Comparison of ENCODE assay signal across 25 cellular contexts in the genomic region with DNA sequence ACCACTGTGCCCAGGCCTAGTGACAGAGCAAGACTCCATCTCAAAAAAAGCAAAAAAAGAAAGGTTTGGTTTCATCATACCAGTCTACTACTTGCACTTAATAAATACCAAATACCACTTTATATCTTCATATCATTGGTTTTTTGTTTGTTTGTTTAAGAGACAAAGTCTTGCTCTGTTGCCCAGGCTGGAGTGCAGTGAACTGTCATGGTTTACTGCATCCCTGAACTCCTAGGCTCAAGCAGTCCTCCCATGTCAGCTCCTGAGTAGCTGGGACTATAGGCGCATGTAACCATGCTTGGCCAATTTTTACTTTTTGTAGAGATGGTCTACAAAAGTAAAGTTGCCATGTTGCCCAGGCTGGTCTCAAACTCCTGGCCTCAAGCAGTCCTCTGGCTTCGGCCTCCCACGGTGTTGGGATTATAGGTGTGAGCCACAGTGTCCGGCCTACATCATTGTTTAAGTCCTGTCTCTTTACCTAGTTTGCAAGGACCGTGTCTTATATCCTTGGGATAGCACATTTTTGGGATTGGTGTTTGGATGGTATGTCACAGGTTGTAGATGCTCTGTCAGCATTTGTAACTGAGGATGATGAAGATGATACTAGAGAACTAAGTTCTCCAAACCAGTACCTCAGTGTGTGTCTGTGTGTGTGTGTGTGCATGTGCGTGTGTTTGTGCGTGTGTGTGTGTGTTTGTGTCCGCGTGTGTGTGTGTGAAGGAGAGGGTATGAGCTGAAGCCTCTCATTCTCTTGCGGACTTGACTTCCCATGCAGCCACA. TPM values are rescaled to one million over a fixed set of nuclear protein-coding genes. Genes with fewer than 3 reads are reported as not detected.
A peak's percentile ranks its signal among the peaks of the same experiment; 100 is the strongest.
DNase-seq lines count a peak whose midpoint lies in the region; ATAC-seq and TF ChIP-seq lines count a peak whose summit lies in the region.
"Had no signal": no experiment of that assay in that cellular context is flagged by ENCODE, and none has a peak within 500 bp of the region (broad histone marks: within the 10 kb centered on the region; RNA-seq: fewer than 3 reads in every experiment).

No MANE protein-coding gene starts in this region.

- H3K4me2 ChIP-seq in PC-9, result peak overlapping the region; percentile 72
- H3K4me2 ChIP-seq: GM23338, KMS-11 had no signal

- H3F3A ChIP-seq in PC-9 (ENCODE audit: insufficient read depth, low read depth), result peaks cover 36% of the 10 kb centered on the region

- H3K79me2 ChIP-seq in PC-9 (ENCODE audit: low read depth), result peaks cover 98% of the 10 kb centered on the region

- 0 out of 2 replicates have a peak, but pooled peaks cover 1% of the 10 kb centered on the region for H3K9me2 ChIP-seq in PC-9 (ENCODE audit: insufficient read depth)

- H2AFZ ChIP-seq in PC-9, result no peak overlapping the region
- H2AFZ ChIP-seq: GM23338 had no signal

- no peak for TF ChIP-seq CTCF in cardiac muscle cell (IDR thresholded peaks at IDR 0.05; ENCODE audit: low read depth, low read length)
- no peak for TF ChIP-seq CTCF in PC-9 (conservative IDR thresholded peaks at IDR 0.05)

- H3K36me3 ChIP-seq in cardiac muscle cell, result no peaks in the 10 kb centered on the region
- no peaks in the 10 kb centered on the region for H3K36me3 ChIP-seq in PC-9 (ENCODE audit: low read depth)
- H3K36me3 ChIP-seq: HAP-1 had no signal

- DNase-seq in cardiac muscle cell (ENCODE audit: low read depth in 1 of 2, low spot score in 1 of 2), result no peak
- no peak for DNase-seq in Right ventricle myocardium inferior (ENCODE audit: missing footprints)
- DNase-seq in PC-9, result no peak
- DNase-seq in kidney tubule cell (ENCODE audit: low spot score), result peak; percentile 46
- no peak for DNase-seq in NCI-H526 (lab: John Stamatoyannopoulos, UW)
- no peak for DNase-seq in NCI-H2171 (lab: John Stamatoyannopoulos, UW)
- no peak for DNase-seq in NCI-H69 (lab: John Stamatoyannopoulos, UW)
- DNase-seq: C1 segment of cervical spinal cord; Caco-2; CD8-positive, alpha-beta T cell; DMS 273 treated with DMSO at 0.1 percent for 48 hours; IMR-90; NCI-H1048; NCI-H1694 treated with DMSO at 0.1 percent for 48 hours; NCI-H2081; NCI-H226; NCI-H510A; NCI-H82; NK-92 treated with Interleukin-12 subunit alpha and Interleukin-12 subunit beta, amount 100 ng/mL, for 24 hours; RPMI8226; SHP77; T-helper 1 cell had no signal

- H3K4me3 ChIP-seq in cardiac muscle cell (no peak overlapping the region), PC-9 (no peak overlapping the region)
- H3K4me3 ChIP-seq: GM23338, HAP-1 had no signal

- intact Hi-C loops in Right ventricle myocardium inferior (cut with DNase I), result no loop called here
- intact Hi-C loops in PC-9 (cut with micrococcal nuclease; ENCODE audit: unreplicated experiment), result loop anchor here (5.0 kb wide), 1 partner anchor 236 kb away; no protein-coding TSS in a partner anchor

- CTCF ChIA-PET in PC-9 (lab: Charles Lee), result no interaction called here

- no peak for ATAC-seq in Right ventricle myocardium inferior
- ATAC-seq: CD8-positive, alpha-beta T cell; GM23338 had no signal

- H3K27me3 ChIP-seq in cardiac muscle cell, result no peaks in the 10 kb centered on the region
- no peaks in the 10 kb centered on the region for H3K27me3 ChIP-seq in PC-9 (ENCODE audit: insufficient read depth, low read depth)

- POLR2A ChIA-PET in PC-9 (lab: Charles Lee; ENCODE audit: unreplicated experiment), result interaction anchor here (0.6 kb wide), 1 partner anchor 53 kb away, joined by 4 read pairs; no protein-coding TSS in a partner anchor

- no peaks in the 10 kb centered on the region for H3K9me3 ChIP-seq in cardiac muscle cell (ENCODE audit: low read depth)
- no peaks in the 10 kb centered on the region for H3K9me3 ChIP-seq in PC-9 (ENCODE audit: insufficient read depth, low read depth)
- H3K9me3 ChIP-seq: Caco-2, HAP-1 had no signal

- H3K27ac ChIP-seq in cardiac muscle cell, result peak overlapping the region; percentile 67
- peak overlapping the region; percentile 87 for H3K27ac ChIP-seq in PC-9
- H3K27ac ChIP-seq: KMS-11 had no signal

- no TSS peak for BruUV-seq in PC-9 (replicated peaks; lab: Mats Ljungman, UMichigan)

- H3K4me1 ChIP-seq in cardiac muscle cell (ENCODE audit: low read depth) (peaks cover 31% of the 10 kb centered on the region), PC-9 (replicated peaks; ENCODE audit: insufficient read depth) (peaks cover 58% of the 10 kb centered on the region)
- H3K4me1 ChIP-seq: HAP-1 had no signal

- no peaks in the 10 kb centered on the region; the same call in 1 of the 2 replicates for H4K20me1 ChIP-seq in PC-9 (ENCODE audit: insufficient read depth)

RNA-seq across cellular contexts. Expression of gene LMTK2, which starts 9.3 kb away (rescaled TPM):
- total RNA-seq in cardiac muscle cell (19.2 and 23.8 TPM in 2 replicates), Right ventricle myocardium inferior (22.5 TPM), PC-9 (2021) (33.3 and 37.1 TPM in 2 replicates)
- 6.7 and 9.4 TPM in 2 replicates for polyA plus RNA-seq in cardiac muscle cell
